ENCODE assay signal across 12 cellular contexts in the genomic region with DNA sequence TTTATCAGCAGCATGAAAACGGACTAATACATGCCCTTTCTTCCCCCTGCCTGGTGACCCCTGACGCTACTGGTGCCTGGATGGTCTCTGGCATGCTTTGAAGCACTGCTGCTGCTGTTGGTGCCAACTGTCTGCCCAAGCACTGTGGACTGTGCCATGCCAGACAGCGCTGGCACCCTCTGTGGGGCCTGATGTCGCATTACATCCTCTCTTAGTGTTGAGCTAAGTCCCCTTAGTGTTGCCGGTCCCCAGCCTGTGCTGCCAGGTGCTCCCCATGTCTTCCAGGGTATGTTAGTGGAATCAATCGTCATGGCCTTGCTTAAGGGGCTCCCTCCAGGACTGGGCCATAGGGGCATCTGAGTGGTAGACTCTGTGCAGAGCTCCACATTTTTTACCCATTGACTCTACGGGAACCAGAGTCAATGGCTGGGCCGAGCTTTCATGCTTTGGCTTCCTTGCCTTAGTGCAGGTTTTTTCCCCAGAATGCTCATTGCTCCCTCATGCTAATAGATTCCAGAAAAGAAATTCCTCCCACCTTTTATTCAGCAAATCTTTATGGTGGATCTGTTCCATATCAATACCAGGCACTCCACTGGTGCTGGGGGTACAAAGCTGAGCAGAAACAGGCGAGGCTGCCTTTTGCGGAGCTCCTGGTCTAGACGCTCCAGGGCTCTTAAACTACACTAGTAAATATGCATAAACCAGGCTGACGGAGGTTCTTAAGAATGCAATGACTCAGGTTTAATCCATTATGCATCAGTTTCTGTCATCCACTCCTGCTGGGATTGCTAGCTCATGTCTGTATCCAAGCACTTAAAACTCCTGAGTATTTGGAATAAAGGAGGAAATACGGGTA. TPM values are rescaled to one million over a fixed set of nuclear protein-coding genes. Genes with fewer than 3 reads are reported as not detected.
DNase-seq lines count a peak whose midpoint lies in the region; ATAC-seq and TF ChIP-seq lines count a peak whose summit lies in the region.
"Had no signal": no experiment of that assay in that cellular context is flagged by ENCODE, and none has a peak within 500 bp of the region (broad histone marks: within the 10 kb centered on the region; RNA-seq: fewer than 3 reads in every experiment).

No MANE protein-coding gene starts in this region.

- 56% methylated on average over 13 of the region's 13 CpGs for WGBS in smooth muscle cell (ENCODE audit: low lambda C conversion rate)

- peaks cover 55% of the 10 kb centered on the region for H3K4me1 ChIP-seq in adipocyte (ENCODE audit: control insufficient read depth, insufficient read depth, low read length)
- H3K4me1 ChIP-seq in smooth muscle cell (ENCODE audit: low read depth), result peaks cover 8% of the 10 kb centered on the region

- peak overlapping the region; percentile 34 for H3K27ac ChIP-seq in smooth muscle cell (ENCODE audit: low read depth)

- H3K27me3 ChIP-seq in adipocyte (replicated peaks; ENCODE audit: control insufficient read depth, insufficient read depth, low read length) (no peaks in the 10 kb centered on the region), smooth muscle cell (ENCODE audit: low read depth) (no peaks in the 10 kb centered on the region)
- H3K27me3 ChIP-seq: heart right ventricle had no signal

- ATAC-seq in GM21576 (IDR thresholded peaks at IDR 0.05; ENCODE audit: unreplicated experiment), result no peak

- H3K9me3 ChIP-seq in adipocyte (ENCODE audit: control insufficient read depth, low read length), result no peaks in the 10 kb centered on the region
- H3K9me3 ChIP-seq in smooth muscle cell (replicated peaks; ENCODE audit: low read depth), result no peaks in the 10 kb centered on the region
- H3K9me3 ChIP-seq: heart right ventricle had no signal

- TF ChIP-seq CTCF in HFF-Myc (IDR thresholded peaks at IDR 0.05; ENCODE audit: low read depth, low read length, missing control alignments) (no peak), smooth muscle cell (IDR thresholded peaks at IDR 0.05; ENCODE audit: borderline replicate concordance, insufficient read depth, poor library complexity, severe bottlenecking) (no peak)

- DNase-seq in HFF-Myc (ENCODE audit: extremely low read depth, low read depth) (peak; percentile 88), adipocyte (ENCODE audit: low read depth) (peak; percentile 83), hepatic stellate cell (ENCODE audit: low spot score) (peak; percentile 80), smooth muscle cell (lab: John Stamatoyannopoulos, UW; ENCODE audit: unreplicated experiment) (no peak), NCI-H2227 (lab: John Stamatoyannopoulos, UW; ENCODE audit: unreplicated experiment) (no peak), NCI-H1092 (lab: John Stamatoyannopoulos, UW) (no peak), NCI-H187 treated with DMSO at 0.1 percent for 48 hours (lab: John Stamatoyannopoulos, UW) (no peak)
- DNase-seq: activated naive CD4-positive, alpha-beta T cell treated with Interleukin-2 at 50 U/mL for 16 hours; heart right ventricle; NCI-H187 had no signal

- no peak overlapping the region for H2AFZ ChIP-seq in smooth muscle cell (ENCODE audit: low read depth)

- H3K4me2 ChIP-seq in smooth muscle cell, result peak overlapping the region; percentile 73

- H3K79me2 ChIP-seq in smooth muscle cell (ENCODE audit: low read depth), result no peaks in the 10 kb centered on the region

- H3K36me3 ChIP-seq in adipocyte (ENCODE audit: control insufficient read depth, insufficient read depth, low read length, severe bottlenecking) (no peaks in the 10 kb centered on the region), smooth muscle cell (ENCODE audit: low read depth) (no peaks in the 10 kb centered on the region)
- H3K36me3 ChIP-seq: heart right ventricle had no signal

- no peaks in the 10 kb centered on the region for H3F3A ChIP-seq in smooth muscle cell (ENCODE audit: low read depth)

- H3K4me3 ChIP-seq in HFF-Myc (replicated peaks; ENCODE audit: low read depth, low read length) (no peak overlapping the region), adipocyte (ENCODE audit: low read length) (peak overlapping the region; percentile 15), smooth muscle cell (no peak overlapping the region)
- H3K4me3 ChIP-seq: heart right ventricle, skin epidermis had no signal

- H4K20me1 ChIP-seq in smooth muscle cell (ENCODE audit: low read depth), result no peaks in the 10 kb centered on the region

- H3K9ac ChIP-seq in adipocyte (ENCODE audit: low read length) (no peak overlapping the region), smooth muscle cell (ENCODE audit: low read depth) (peak overlapping the region; percentile 31)

RNA-seq across cellular contexts. Expression of a gene that starts 21.8 kb away (rescaled TPM):
- not detected in 2 replicates for total RNA-seq in smooth muscle cell
- polyA plus RNA-seq in smooth muscle cell, result not detected in 2 replicates

RNA-seq across cellular contexts. Expression of a gene that starts 35.3 kb away (rescaled TPM):
- total RNA-seq in smooth muscle cell, result 0.09 and 0.18 TPM in 2 replicates
- polyA plus RNA-seq in smooth muscle cell, result not detected in 2 replicates

Comparison
In these comparisons a context has a peak if more than half of its experiments do, and no peak if none do; other contexts are left out.
1. DNase-seq: peak in HFF-Myc (single experiment), adipocyte (single experiment) and hepatic stellate cell (single experiment); none in smooth muscle cell (single experiment), NCI-H2227 (single experiment), NCI-H1092 (single experiment) and NCI-H187 treated with DMSO at 0.1 percent for 48 hours (single experiment).